8 cellular contexts compared by ENCODE assay signal in genomic region chr4:7761720-7762119, GRCh38.
DNase-seq lines count a peak whose midpoint lies in the region; ATAC-seq and TF ChIP-seq lines count a peak whose summit lies in the region.

No MANE protein-coding gene starts in this region.

- peaks cover 15% of the 10 kb centered on the region; the same call in 1 of the 2 replicates for H4K20me1 ChIP-seq in Karpas-422 (ENCODE audit: insufficient read depth, low read depth, low read length)

- H3K9me2 ChIP-seq in Karpas-422 (replicated peaks; ENCODE audit: insufficient read depth, low read length): no peaks in the 10 kb centered on the region

- H3K4me3 ChIP-seq in BE2C (ENCODE audit: low read depth, low read length): no peak overlapping the region
- no peak overlapping the region for H3K4me3 ChIP-seq in Karpas-422 (ENCODE audit: low read length)
- no peak overlapping the region for H3K4me3 ChIP-seq in liver (ENCODE audit: low read depth in 1 of 3, low read length in 3 of 3)

- H3K27me3 ChIP-seq in BE2C (no peaks in the 10 kb centered on the region), Karpas-422 (ENCODE audit: low read length) (no peaks in the 10 kb centered on the region), liver (ENCODE audit: control insufficient read depth in 4 of 4, insufficient read depth in 4 of 4, low read length in 3 of 4) (no peaks in the 10 kb centered on the region)

- H2AFZ ChIP-seq in Karpas-422 (ENCODE audit: low read length): no peak overlapping the region

- no peaks in the 10 kb centered on the region for H3K9me3 Mint-ChIP-seq in chondrocyte (ENCODE audit: low read depth)

- no peak overlapping the region for H3K4me3 Mint-ChIP-seq in chondrocyte (ENCODE audit: unreplicated experiment)

- peak; percentile 87 for DNase-seq in BE2C
- peak; percentile 71 for DNase-seq in Karpas-422
- peak; percentile 39 to 42 for DNase-seq in activated CD4-positive, alpha-beta T cell treated with anti-CD3 and anti-CD28 coated beads for 24 hours (ENCODE audit: low read depth in 2 of 2)
- DNase-seq in chondrocyte (ENCODE audit: low spot score): peak; percentile 93
- peak; percentile 30 for DNase-seq in stimulated activated CD8-positive, alpha-beta memory T cell treated with anti-CD3 and anti-CD28 coated beads, Interleukin-15, amount 100 ng/mL, for 1 hour (ENCODE audit: low read depth)

- H3K4me2 ChIP-seq in Karpas-422 (ENCODE audit: low read depth, low read length, poor library complexity, severe bottlenecking): no peak overlapping the region

- no peaks in the 10 kb centered on the region for H3K4me1 ChIP-seq in BE2C
- H3K4me1 ChIP-seq in Karpas-422 (ENCODE audit: low read length): no peaks in the 10 kb centered on the region
- H3K4me1 ChIP-seq in liver (ENCODE audit: control insufficient read depth in 4 of 4, insufficient read depth in 4 of 4, low read length in 3 of 4): no peaks in the 10 kb centered on the region

- ATAC-seq in GM19397 (IDR thresholded peaks at IDR 0.05; ENCODE audit: unreplicated experiment) (peak; percentile 71), HG03571 (IDR thresholded peaks at IDR 0.05; ENCODE audit: unreplicated experiment) (no peak)

- peaks cover 8% of the 10 kb centered on the region for H3K4me1 Mint-ChIP-seq in chondrocyte (ENCODE audit: low read depth)

- H3K27me3 Mint-ChIP-seq in chondrocyte (ENCODE audit: low read depth): no peaks in the 10 kb centered on the region

- H3K9ac ChIP-seq in Karpas-422 (ENCODE audit: low read length) (no peak overlapping the region), liver (ENCODE audit: low read depth in 1 of 2, low read length in 2 of 2) (no peak overlapping the region)

- no peak overlapping the region for H3K27ac ChIP-seq in Karpas-422 (ENCODE audit: low read length)
- H3K27ac ChIP-seq in liver (ENCODE audit: low read depth in 1 of 2, low read length in 2 of 2): no peak overlapping the region

- 37% methylated on average over 12 of the region's 12 CpGs for WGBS in liver

- H3K9me3 ChIP-seq in BE2C (no peaks in the 10 kb centered on the region), Karpas-422 (ENCODE audit: low read length) (no peaks in the 10 kb centered on the region), liver (ENCODE audit: control insufficient read depth in 4 of 4, low read length in 3 of 4) (no peaks in the 10 kb centered on the region)

- H3K79me2 ChIP-seq in Karpas-422 (ENCODE audit: low read length): peaks cover 32% of the 10 kb centered on the region

- TF ChIP-seq CTCF in BE2C (IDR thresholded peaks at IDR 0.05; ENCODE audit: low read depth, low read length): peak; percentile 90
- peak; percentile 85 for TF ChIP-seq CTCF in chondrocyte (IDR thresholded peaks at IDR 0.05)
- TF ChIP-seq CTCF in liver (IDR thresholded peaks at IDR 0.05; ENCODE audit: low read depth, low read length, missing input control): peak; percentile 65

- H3K36me3 ChIP-seq in BE2C (peaks cover 89% of the 10 kb centered on the region), Karpas-422 (ENCODE audit: insufficient read depth, low read length) (no peaks in the 10 kb centered on the region), liver (ENCODE audit: control insufficient read depth in 4 of 4, insufficient read depth in 3 of 4, low read depth in 1 of 4, low read length in 3 of 4) (no peaks in the 10 kb centered on the region)

- peaks cover 26% of the 10 kb centered on the region for H3K36me3 Mint-ChIP-seq in chondrocyte (ENCODE audit: low read depth)

- TF ChIP-seq RAD21 in liver (IDR thresholded peaks at IDR 0.05): peak; percentile 72 to 83

- peak overlapping the region; percentile 32 for H3K27ac Mint-ChIP-seq in chondrocyte (ENCODE audit: unreplicated experiment)

TF ChIP-seq in liver, 16 proteins besides CTCF, POLR2A, EP300 and RAD21:
- no peak for TF ChIP-seq REST (IDR thresholded peaks at IDR 0.05)
- TF ChIP-seq RXRA (IDR thresholded peaks at IDR 0.05): peak in 1 of 2 donors; percentile 51
- TF ChIP-seq ATF3 (IDR thresholded peaks at IDR 0.05): no peak
- no peak for TF ChIP-seq EGR1 (IDR thresholded peaks at IDR 0.05; ENCODE audit: low read depth in 2 of 2)
- TF ChIP-seq FOXA2 (IDR thresholded peaks at IDR 0.05): no peak
- no peak for TF ChIP-seq GABPA (IDR thresholded peaks at IDR 0.05 in 1 of 2, conservative IDR thresholded peaks at IDR 0.05 in 1 of 2)
- no peak for TF ChIP-seq SP1 (IDR thresholded peaks at IDR 0.05)

Comparison
In these comparisons a context has a peak if more than half of its experiments do, and no peak if none do; other contexts are left out.
1. DNase-seq: peak in every context shown above with its lines; median percentile 93 in chondrocyte; 87 in BE2C; 71 in Karpas-422; 40 in activated CD4-positive, alpha-beta T cell treated with anti-CD3 and anti-CD28 coated beads for 24 hours; 30 in stimulated activated CD8-positive, alpha-beta memory T cell treated with anti-CD3 and anti-CD28 coated beads, Interleukin-15, amount 100 ng/mL, for 1 hour.